2 cellular contexts compared by ENCODE assay signal in genomic region chr15:71792521-71792920, GRCh38.
TF ChIP-seq lines count a peak whose summit lies in the region.

No MANE protein-coding gene starts in this region.

TF ChIP-seq in A549, 52 proteins besides CTCF, POLR2A, EP300 and RAD21 (continued from another document):
- TF ChIP-seq HMGXB4 (CRISPR knock-in tag; IDR thresholded peaks at IDR 0.05; ENCODE audit: borderline replicate concordance): no peak
- TF ChIP-seq HES2 (IDR thresholded peaks at IDR 0.05): no peak
- TF ChIP-seq ELK1 (IDR thresholded peaks at IDR 0.05; ENCODE audit: low read depth, low read length): no peak
- TF ChIP-seq RCOR1 (IDR thresholded peaks at IDR 0.05; ENCODE audit: low read depth, low read length): no peak
- no peak for TF ChIP-seq FOSB (CRISPR knock-in tag; IDR thresholded peaks at IDR 0.05)
- no peak for TF ChIP-seq PHF8 (IDR thresholded peaks at IDR 0.05; ENCODE audit: borderline replicate concordance, low read depth)
- TF ChIP-seq KDM1A (IDR thresholded peaks at IDR 0.05; ENCODE audit: low read depth): no peak
- no peak for TF ChIP-seq HOXA7 (CRISPR knock-in tag; IDR thresholded peaks at IDR 0.05)
- no peak for TF ChIP-seq RNF2 (IDR thresholded peaks at IDR 0.05; ENCODE audit: borderline replicate concordance, low read depth)
- no peak for TF ChIP-seq MYC (IDR thresholded peaks at IDR 0.05; ENCODE audit: borderline replicate concordance, low read length)
- TF ChIP-seq ZNF302 (CRISPR knock-in tag; IDR thresholded peaks at IDR 0.05): no peak
- TF ChIP-seq BHLHE40 (IDR thresholded peaks at IDR 0.05; ENCODE audit: low read depth, low read length): no peak
- TF ChIP-seq REST (IDR thresholded peaks at IDR 0.05): no peak
- TF ChIP-seq JUNB (IDR thresholded peaks at IDR 0.05): no peak
- no peak for TF ChIP-seq MAFK (IDR thresholded peaks at IDR 0.05; ENCODE audit: partially characterized antibody)
- no peak for TF ChIP-seq CBX2 (IDR thresholded peaks at IDR 0.05; ENCODE audit: borderline replicate concordance, low read depth)

TF ChIP-seq in HCT116, 20 proteins besides CTCF, POLR2A, EP300 and RAD21 (continued from another document):
- TF ChIP-seq POLR2AphosphoS5 (IDR thresholded peaks at IDR 0.05; ENCODE audit: low read depth, low read length) (no peak), ZNF274 (IDR thresholded peaks at IDR 0.05; ENCODE audit: low read depth, low read length) (no peak), ATF3 (IDR thresholded peaks at IDR 0.05) (peak; percentile 51; the same call in 1 of the 2 replicates), SRF (IDR thresholded peaks at IDR 0.05; ENCODE audit: low read depth) (no peak), EZH2 (IDR thresholded peaks at IDR 0.05) (no peak), TCF7L2 (IDR thresholded peaks at IDR 0.05; ENCODE audit: borderline replicate concordance, extremely low read depth, insufficient read depth, insufficient read length) (no peak), ZFX (IDR thresholded peaks at IDR 0.05) (no peak), ZBTB33 (IDR thresholded peaks at IDR 0.05; ENCODE audit: extremely low read depth, insufficient replicate concordance, low read length) (no peak), REST (IDR thresholded peaks at IDR 0.05; ENCODE audit: low read depth) (no peak), YY1 (IDR thresholded peaks at IDR 0.05; ENCODE audit: extremely low read depth, insufficient replicate concordance, low read depth, low read length) (no peak), MAX (IDR thresholded peaks at IDR 0.05) (0 out of 2 replicates have a peak, but pooled peaks have one; percentile 15), EZH2phosphoT487 (IDR thresholded peaks at IDR 0.05; ENCODE audit: borderline replicate concordance) (no peak), CEBPB (IDR thresholded peaks at IDR 0.05; ENCODE audit: low read depth) (no peak)
